ENCODE assay signal across 9 cellular contexts in the genomic region with DNA sequence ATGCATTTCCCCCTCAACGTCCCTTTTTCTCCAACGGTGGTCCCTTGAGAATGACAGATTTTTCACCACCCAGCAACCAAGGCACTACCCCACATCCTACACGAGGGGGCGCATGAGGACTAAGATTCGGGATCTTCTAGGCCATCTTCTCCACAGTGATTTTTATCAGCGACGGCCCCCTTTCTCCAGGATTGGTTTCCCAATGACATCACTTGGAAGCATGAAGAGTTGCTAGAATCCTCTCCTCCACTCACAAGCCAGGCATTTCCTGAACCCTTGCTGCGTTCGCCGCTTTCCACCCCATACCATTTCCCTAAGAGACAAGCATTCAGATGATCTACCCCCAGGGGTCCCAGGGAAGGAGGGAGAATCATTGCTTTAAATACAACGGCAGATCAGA.
DNase-seq lines count a peak whose midpoint lies in the region; ATAC-seq and TF ChIP-seq lines count a peak whose summit lies in the region.
"Had no signal": no experiment of that assay in that cellular context is flagged by ENCODE, and none has a peak within 500 bp of the region (broad histone marks: within the 10 kb centered on the region; RNA-seq: fewer than 3 reads in every experiment).

No MANE protein-coding gene starts in this region.

- peaks cover 23% of the 10 kb centered on the region for H3K4me1 Mint-ChIP-seq in activated naive CD8-positive, alpha-beta T cell (ENCODE audit: low read depth)

- H3K27ac ChIP-seq in SK-N-SH (ENCODE audit: low read depth in 2 of 2, low read length in 1 of 2) (peak overlapping the region; percentile 53 to 60; a peak in 3 of 4 replicates), heart right ventricle (peak overlapping the region in 3 of 10 donors; percentile 23 to 51 (median 29)), psoas muscle (no peak overlapping the region), vagina (no peak overlapping the region)

- CTCF ChIA-PET in SK-N-SH (lab: Yijun Ruan, JAX): interaction anchor here (0.6 to 2.6 kb wide), 47 partner anchors 8 to 740 kb away, joined by 3 to 63 read pairs (median 4); no protein-coding TSS in a partner anchor

- peak; percentile 89 for TF ChIP-seq CTCF in SK-N-SH (IDR thresholded peaks at IDR 0.05)
- peak; percentile 85 to 98 (median 91) for TF ChIP-seq CTCF in heart right ventricle (IDR thresholded peaks at IDR 0.05)
- TF ChIP-seq CTCF in psoas muscle (IDR thresholded peaks at IDR 0.05): peak; percentile 93
- TF ChIP-seq CTCF in vagina (IDR thresholded peaks at IDR 0.05): peak; percentile 93 to 94 (median 93)

- no peak overlapping the region for H3K9ac ChIP-seq in SK-N-SH

- H3K27ac Mint-ChIP-seq in activated naive CD8-positive, alpha-beta T cell: peak overlapping the region; percentile 1
- H3K27ac Mint-ChIP-seq: dendritic cell treated with granulocyte-macrophage colony-stimulating factor and Interleukin-4, amounts not matched to agents 40 ng/mL and 50 ng/mL, for 4 days had no signal

- no peaks in the 10 kb centered on the region for H3F3A ChIP-seq in SK-N-SH (replicated peaks; ENCODE audit: insufficient read depth)

- TF ChIP-seq POLR2A in vagina (IDR thresholded peaks at IDR 0.05): no peak

- 36% methylated on average over 11 of the region's 11 CpGs for WGBS in SK-N-SH (ENCODE audit: low lambda C conversion rate)
- WGBS in heart right ventricle, 2 donors: 16 to 20% methylated on average over 11 of the region's 11 CpGs
- 18 to 22% (median 22%) methylated on average over 11 of the region's 11 CpGs for WGBS in psoas muscle, 3 donors

- ATAC-seq in GM21367 (IDR thresholded peaks at IDR 0.05; ENCODE audit: unreplicated experiment): peak; percentile 71
- ATAC-seq in heart right ventricle: peak; percentile 69 to 85 (median 77)
- ATAC-seq in psoas muscle: peak; percentile 76 to 88 (median 80)

- intact Hi-C loops in heart right ventricle (cut with DNase I) (loop anchor here (1.0 to 10.0 kb wide), 16 partner anchors 192 to 734 kb away; partner anchors contain the start of gene HIVEP2 (in 4 of the 10)), psoas muscle (cut with DNase I) (loop anchor here (1.0 to 10.0 kb wide), 7 partner anchors 259 to 734 kb away; no protein-coding TSS in a partner anchor), vagina (cut with DNase I) (loop anchor here (5.0 to 10.0 kb wide), 2 partner anchors 334 to 542 kb away; no protein-coding TSS in a partner anchor)

- H3K27me3 ChIP-seq in SK-N-SH (ENCODE audit: insufficient read depth) (no peaks in the 10 kb centered on the region), heart right ventricle (no peaks in the 10 kb centered on the region), psoas muscle (ENCODE audit: insufficient read depth in 3 of 3, low read length in 2 of 3) (peaks cover 0 to under 1% (median 0%) of the 10 kb centered on the region in 3 donors), vagina (no peaks in the 10 kb centered on the region)

- H3K27me3 Mint-ChIP-seq in activated naive CD8-positive, alpha-beta T cell: no peaks in the 10 kb centered on the region

- peak overlapping the region; percentile 33; the same call in 1 of the 2 replicates for H2AFZ ChIP-seq in SK-N-SH (ENCODE audit: low read depth)

- H3K4me3 ChIP-seq in SK-N-SH (ENCODE audit: low read depth in 2 of 2, low read length in 1 of 2) (no peak overlapping the region; a peak in 1 of 4 replicates), heart right ventricle (no peak overlapping the region), psoas muscle (no peak overlapping the region), vagina (no peak overlapping the region)

- DNase-seq in COLO829 (ENCODE audit: low spot score) (peak; percentile 32), Kasumi-1 (lab: John Stamatoyannopoulos, UW) (peak; percentile 53 to 61), SK-N-SH (peak; percentile 61), heart right ventricle (peak; percentile 40 to 71), psoas muscle (peak; percentile 61 to 72), vagina (ENCODE audit: extremely low spot score in 2 of 2) (no peak)

- H3K9me3 ChIP-seq in SK-N-SH (no peaks in the 10 kb centered on the region), heart right ventricle (no peaks in the 10 kb centered on the region), psoas muscle (no peaks in the 10 kb centered on the region), vagina (no peaks in the 10 kb centered on the region)

- TF ChIP-seq EP300 in SK-N-SH (IDR thresholded peaks at IDR 0.05; ENCODE audit: borderline replicate concordance in 1 of 2, low read depth in 1 of 2, low read length in 1 of 2): no peak

- POLR2A ChIA-PET in SK-N-SH (lab: Yijun Ruan, JAX): no interaction called here

- no peaks in the 10 kb centered on the region for H3K36me3 ChIP-seq in SK-N-SH (replicated peaks in 1 of 2; ENCODE audit: control insufficient read depth in 1 of 2, insufficient read depth in 2 of 2, low read length in 1 of 2)
- no peaks in the 10 kb centered on the region for H3K36me3 ChIP-seq in heart right ventricle
- H3K36me3 ChIP-seq in psoas muscle (ENCODE audit: insufficient read depth in 1 of 2, low read depth in 1 of 2): no peaks in the 10 kb centered on the region
- no peaks in the 10 kb centered on the region for H3K36me3 ChIP-seq in vagina

- H3K79me2 ChIP-seq in SK-N-SH (ENCODE audit: insufficient read depth): no peaks in the 10 kb centered on the region

- TF ChIP-seq RAD21 in SK-N-SH (IDR thresholded peaks at IDR 0.05; ENCODE audit: low read length): peak; percentile 98

- H3K36me3 Mint-ChIP-seq in activated naive CD8-positive, alpha-beta T cell: no peaks in the 10 kb centered on the region

- no peak overlapping the region for H3K4me3 Mint-ChIP-seq in activated naive CD8-positive, alpha-beta T cell
- H3K4me3 Mint-ChIP-seq: dendritic cell treated with granulocyte-macrophage colony-stimulating factor and Interleukin-4, amounts not matched to agents 40 ng/mL and 50 ng/mL, for 4 days had no signal

- H3K4me2 ChIP-seq in SK-N-SH: peak overlapping the region; percentile 37; the same call in 1 of the 2 replicates

- H4K20me1 ChIP-seq in SK-N-SH (ENCODE audit: insufficient read depth): no peaks in the 10 kb centered on the region

- H3K9me3 Mint-ChIP-seq in activated naive CD8-positive, alpha-beta T cell (ENCODE audit: low read depth): no peaks in the 10 kb centered on the region
- H3K9me3 Mint-ChIP-seq: dendritic cell treated with granulocyte-macrophage colony-stimulating factor and Interleukin-4, amounts not matched to agents 40 ng/mL and 50 ng/mL, for 4 days had no signal

- H3K4me1 ChIP-seq in SK-N-SH (ENCODE audit: control insufficient read depth in 1 of 2, insufficient read depth in 2 of 2, low read depth in 1 of 2, low read length in 1 of 2) (peaks cover 0 to 22% of the 10 kb centered on the region in 2 experiments; a peak in 2 of 4 replicates), heart right ventricle (peaks cover 0 to 34% (median 5%) of the 10 kb centered on the region in 9 donors), psoas muscle (peaks cover 8% of the 10 kb centered on the region), vagina (peaks cover 22% of the 10 kb centered on the region)

- no peaks in the 10 kb centered on the region for H3K9me2 ChIP-seq in SK-N-SH

TF ChIP-seq in SK-N-SH, 30 proteins besides CTCF, POLR2A, EP300 and RAD21:
- TF ChIP-seq FOXM1 (IDR thresholded peaks at IDR 0.05; ENCODE audit: low read depth) (no peak), ELF1 (IDR thresholded peaks at IDR 0.05) (no peak), REST (IDR thresholded peaks at IDR 0.05; ENCODE audit: low read depth, low read length) (0 out of 2 replicates have a peak, but pooled peaks have one; percentile 26), RCOR1 (IDR thresholded peaks at IDR 0.05; ENCODE audit: low read length) (no peak), GATA2 (CRISPR knock-in tag; IDR thresholded peaks at IDR 0.05) (peak; percentile 70; the same call in 1 of the 2 replicates), SMC3 (IDR thresholded peaks at IDR 0.05; ENCODE audit: low read depth, low read length) (peak; percentile 94), RFX5 (IDR thresholded peaks at IDR 0.05; ENCODE audit: low read length) (no peak), MEF2A (IDR thresholded peaks at IDR 0.05; ENCODE audit: borderline replicate concordance, low read depth) (no peak), CHD2 (IDR thresholded peaks at IDR 0.05; ENCODE audit: low read length, partially characterized antibody) (peak; percentile 14), FOSL2 (IDR thresholded peaks at IDR 0.05; ENCODE audit: borderline replicate concordance, low read depth) (no peak)

Comparison
In these comparisons a context has a peak if more than half of its experiments do, and no peak if none do; other contexts are left out.
1. DNase-seq: peak in COLO829 (single experiment), Kasumi-1 (2 of 2), SK-N-SH (single experiment), heart right ventricle (2 of 2) and psoas muscle (2 of 2); none in vagina (0 of 2).
2. H3K27ac ChIP-seq: peak in SK-N-SH (2 of 2); none in psoas muscle (single experiment) and vagina (single experiment).
3. Peak in every context shown above with its lines, with median percentiles within 50 percentile points of each other: ATAC-seq and CTCF ChIP-seq.